In the genomic region with DNA sequence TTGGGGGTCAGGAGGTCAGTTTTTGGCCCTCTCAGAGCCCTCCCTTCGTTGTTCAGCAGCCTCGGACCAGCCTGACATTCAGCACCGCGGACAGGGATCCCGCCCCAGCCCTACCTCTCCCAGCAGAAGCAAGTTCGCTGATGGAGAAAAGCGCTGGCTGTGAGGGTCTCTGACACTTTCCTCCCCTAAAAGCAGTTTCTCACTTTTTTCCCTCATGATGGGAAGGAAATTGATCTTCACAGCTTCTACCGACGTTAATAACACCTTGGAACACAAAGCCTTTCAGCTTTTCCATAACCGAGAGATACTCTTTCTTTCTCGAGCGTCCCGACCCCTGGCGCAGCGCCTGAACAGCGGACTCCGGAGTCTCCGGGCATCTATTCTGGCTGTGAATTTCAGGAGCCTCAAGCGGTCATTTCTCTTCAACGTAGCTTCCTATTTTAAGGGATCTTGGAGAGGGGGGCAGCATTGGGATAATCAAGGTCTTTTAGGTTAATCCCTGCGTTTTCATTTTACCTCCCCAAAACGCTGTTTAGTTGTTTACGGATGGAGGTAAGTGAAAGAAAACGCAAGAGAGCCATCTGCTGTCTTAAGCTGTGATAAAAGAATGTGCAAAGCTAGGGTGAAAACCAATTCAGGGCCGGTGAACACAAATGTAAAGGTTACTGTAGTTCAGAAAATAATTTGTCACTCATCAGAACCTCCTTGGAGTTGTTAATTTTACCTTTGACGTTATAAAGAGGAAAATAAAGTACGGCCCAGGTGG, we compare ENCODE assay signal across 10 cellular contexts.
DNase-seq lines count a peak whose midpoint lies in the region; ATAC-seq and TF ChIP-seq lines count a peak whose summit lies in the region.
"Had no signal": no experiment of that assay in that cellular context is flagged by ENCODE, and none has a peak within 500 bp of the region (broad histone marks: within the 10 kb centered on the region; RNA-seq: fewer than 3 reads in every experiment).

No MANE protein-coding gene starts in this region.

- no peak for TF ChIP-seq POLR2A in right lobe of liver (IDR thresholded peaks at IDR 0.05)

- intact Hi-C loops in right lobe of liver (cut with DNase I) = loop anchor here in 1 of 2 donors (10.0 kb wide), 1 partner anchor 135 kb away; no protein-coding TSS in a partner anchor

- no peak overlapping the region for H2AFZ ChIP-seq in DND-41 (ENCODE audit: low read depth, low read length)

- no peak overlapping the region for H3K9ac ChIP-seq in DND-41 (ENCODE audit: low read depth, low read length)

- H3K36me3 ChIP-seq in DND-41 (ENCODE audit: insufficient read depth, low read length) (no peaks in the 10 kb centered on the region), right lobe of liver (no peaks in the 10 kb centered on the region)

- H3K9me3 Mint-ChIP-seq in activated naive CD4-positive, alpha-beta T cell treated with anti-CD3 and anti-CD28 coated beads, Interleukin-2, amount 50 U/mL, for 72 hours = no peaks in the 10 kb centered on the region

- no peak overlapping the region for H3K27ac Mint-ChIP-seq in activated naive CD4-positive, alpha-beta T cell treated with anti-CD3 and anti-CD28 coated beads, Interleukin-2, amount 50 U/mL, for 72 hours

- no peak overlapping the region for H3K4me2 ChIP-seq in DND-41 (ENCODE audit: insufficient read depth, low read length)

- no peaks in the 10 kb centered on the region for H3K36me3 Mint-ChIP-seq in activated naive CD4-positive, alpha-beta T cell treated with anti-CD3 and anti-CD28 coated beads, Interleukin-2, amount 50 U/mL, for 72 hours

- H3K4me1 ChIP-seq in DND-41 (ENCODE audit: insufficient read depth, low read length) (no peaks in the 10 kb centered on the region), right lobe of liver (peaks cover 0 to 15% (median 0%) of the 10 kb centered on the region in 4 donors)

- peak; percentile 23 for DNase-seq in DND-41
- DNase-seq in NCI-H146 treated with DMSO at 0.1 percent for 48 hours (lab: John Stamatoyannopoulos, UW; ENCODE audit: unreplicated experiment) = peak; percentile 77
- peak; percentile 44 for DNase-seq in dermis blood vessel endothelial cell
- peak in 1 of 3 donors; percentile 34 for DNase-seq in right lobe of liver
- DNase-seq in activated gamma-delta T cell treated with Interleukin-2 at 50 U/mL for 16 hours = no peak
- DNase-seq in stimulated activated CD4-positive, alpha-beta T cell treated with anti-CD3 and anti-CD28 coated beads, Interleukin-2, amount 100 ng/mL, for 24 hours = no peak
- no peak for DNase-seq in omental fat pad (ENCODE audit: low spot score)
- DNase-seq in activated naive CD4-positive, alpha-beta T cell treated with anti-CD3 and anti-CD28 coated beads, Interleukin-2, amount 50 U/mL, for 72 hours (ENCODE audit: low spot score in 2 of 2) = no peak
- DNase-seq: effector CD8-positive, alpha-beta T cell; T-helper 1 cell had no signal

- H3K27ac ChIP-seq in DND-41 (ENCODE audit: low read length) (no peak overlapping the region), right lobe of liver (no peak overlapping the region)

- H3K4me3 ChIP-seq in DND-41 (ENCODE audit: low read depth in 1 of 2, low read length in 2 of 2) = no peak overlapping the region
- no peak overlapping the region for H3K4me3 ChIP-seq in right lobe of liver

- no peaks in the 10 kb centered on the region for H3K79me2 ChIP-seq in DND-41 (ENCODE audit: insufficient read depth, low read length)

- H3K9me3 ChIP-seq in DND-41 (ENCODE audit: insufficient read depth, low read length, severe bottlenecking) (no peaks in the 10 kb centered on the region), right lobe of liver (no peaks in the 10 kb centered on the region)

- WGBS in right lobe of liver (ENCODE audit: insufficient coverage, low coverage, low lambda C conversion rate, missing lambda C conversion rate) = 3% methylated on average over 26 of the region's 27 CpGs

- no peaks in the 10 kb centered on the region for H4K20me1 ChIP-seq in DND-41 (ENCODE audit: insufficient read depth, low read length)

- TF ChIP-seq CTCF in DND-41 (IDR thresholded peaks at IDR 0.05; ENCODE audit: borderline replicate concordance, extremely low read depth, low read length, poor library complexity, severe bottlenecking) (no peak), right lobe of liver (IDR thresholded peaks at IDR 0.05) (no peak), omental fat pad (IDR thresholded peaks at IDR 0.05) (no peak)

- peak; percentile 56; the same call in 1 of the 3 replicates for ATAC-seq in DND-41 (ENCODE audit: insufficient read depth, low read depth)
- ATAC-seq in right lobe of liver = peak in 3 of 4 donors; percentile 34 to 52 (median 44)
- ATAC-seq in omental fat pad (ENCODE audit: low FRiP score) = no peak
- ATAC-seq in activated naive CD4-positive, alpha-beta T cell treated with anti-CD3 and anti-CD28 coated beads, Interleukin-2, amount 50 U/mL, for 72 hours = no peak

- H3K27me3 ChIP-seq in DND-41 (ENCODE audit: insufficient read depth, low read length, poor library complexity) = no peaks in the 10 kb centered on the region
- peaks cover 5 to 18% of the 10 kb centered on the region in 2 donors for H3K27me3 ChIP-seq in right lobe of liver

Comparison
In these comparisons a context has a peak if more than half of its experiments do, and no peak if none do; other contexts are left out.
1. ATAC-seq: peak in DND-41 (single experiment) and right lobe of liver (3 of 4); none in omental fat pad (single experiment) and activated naive CD4-positive, alpha-beta T cell treated with anti-CD3 and anti-CD28 coated beads, Interleukin-2, amount 50 U/mL, for 72 hours (0 of 2).
2. DNase-seq: peak in DND-41 (single experiment), NCI-H146 treated with DMSO at 0.1 percent for 48 hours (single experiment) and dermis blood vessel endothelial cell (single experiment); none in activated gamma-delta T cell treated with Interleukin-2 at 50 U/mL for 16 hours (single experiment), stimulated activated CD4-positive, alpha-beta T cell treated with anti-CD3 and anti-CD28 coated beads, Interleukin-2, amount 100 ng/mL, for 24 hours (0 of 2), omental fat pad (single experiment) and activated naive CD4-positive, alpha-beta T cell treated with anti-CD3 and anti-CD28 coated beads, Interleukin-2, amount 50 U/mL, for 72 hours (0 of 2).